Comparison of ENCODE assay signal across 2 cellular contexts in the genomic region with DNA sequence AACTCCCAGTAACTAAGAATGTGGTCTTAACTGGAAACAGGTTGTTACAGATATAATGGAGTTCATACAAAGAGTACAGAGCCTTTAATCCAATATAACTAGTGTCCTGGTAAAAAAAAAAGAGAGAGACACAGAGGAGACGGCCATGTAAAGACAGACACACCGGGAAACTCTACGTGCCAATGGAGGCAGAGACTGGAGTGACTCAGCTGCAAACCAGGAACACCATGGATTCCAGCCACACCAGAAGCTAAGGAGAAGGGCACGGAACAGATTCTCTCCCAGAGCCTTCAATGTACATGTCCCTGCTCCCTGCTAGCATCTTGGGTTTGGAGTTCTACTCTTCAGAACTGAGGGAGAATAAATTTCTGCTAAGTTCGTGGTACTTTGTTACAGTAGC.
TF ChIP-seq lines count a peak whose summit lies in the region.

No MANE protein-coding gene starts in this region.

TF ChIP-seq in HEK293, 187 proteins besides CTCF, POLR2A, EP300 and RAD21:
- TF ChIP-seq, protein P1, sequence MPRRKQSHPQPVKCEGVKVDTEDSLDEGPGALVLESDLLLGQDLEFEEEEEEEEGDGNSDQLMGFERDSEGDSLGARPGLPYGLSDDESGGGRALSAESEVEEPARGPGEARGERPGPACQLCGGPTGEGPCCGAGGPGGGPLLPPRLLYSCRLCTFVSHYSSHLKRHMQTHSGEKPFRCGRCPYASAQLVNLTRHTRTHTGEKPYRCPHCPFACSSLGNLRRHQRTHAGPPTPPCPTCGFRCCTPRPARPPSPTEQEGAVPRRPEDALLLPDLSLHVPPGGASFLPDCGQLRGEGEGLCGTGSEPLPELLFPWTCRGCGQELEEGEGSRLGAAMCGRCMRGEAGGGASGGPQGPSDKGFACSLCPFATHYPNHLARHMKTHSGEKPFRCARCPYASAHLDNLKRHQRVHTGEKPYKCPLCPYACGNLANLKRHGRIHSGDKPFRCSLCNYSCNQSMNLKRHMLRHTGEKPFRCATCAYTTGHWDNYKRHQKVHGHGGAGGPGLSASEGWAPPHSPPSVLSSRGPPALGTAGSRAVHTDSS (tag by site-specific recombination; IDR thresholded peaks at IDR 0.05): no peak
- TF ChIP-seq ZFHX2 (tag by site-specific recombination; conservative IDR thresholded peaks at IDR 0.05) (no peak), ZNF391 (tag by site-specific recombination; IDR thresholded peaks at IDR 0.05; ENCODE audit: borderline replicate concordance, low read depth) (no peak), ZNF426 (tag by site-specific recombination; IDR thresholded peaks at IDR 0.05) (no peak), ZNF223 (tag by site-specific recombination; IDR thresholded peaks at IDR 0.05) (no peak)

TF ChIP-seq in GM12878, 131 proteins besides CTCF, POLR2A, EP300 and RAD21:
- 0 out of 2 replicates have a peak, but pooled peaks have one; percentile 2 for TF ChIP-seq PML (IDR thresholded peaks at IDR 0.05; ENCODE audit: low read length)
- TF ChIP-seq, protein P2, sequence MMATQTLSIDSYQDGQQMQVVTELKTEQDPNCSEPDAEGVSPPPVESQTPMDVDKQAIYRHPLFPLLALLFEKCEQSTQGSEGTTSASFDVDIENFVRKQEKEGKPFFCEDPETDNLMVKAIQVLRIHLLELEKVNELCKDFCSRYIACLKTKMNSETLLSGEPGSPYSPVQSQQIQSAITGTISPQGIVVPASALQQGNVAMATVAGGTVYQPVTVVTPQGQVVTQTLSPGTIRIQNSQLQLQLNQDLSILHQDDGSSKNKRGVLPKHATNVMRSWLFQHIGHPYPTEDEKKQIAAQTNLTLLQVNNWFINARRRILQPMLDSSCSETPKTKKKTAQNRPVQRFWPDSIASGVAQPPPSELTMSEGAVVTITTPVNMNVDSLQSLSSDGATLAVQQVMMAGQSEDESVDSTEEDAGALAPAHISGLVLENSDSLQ (IDR thresholded peaks at IDR 0.05): no peak
- 0 out of 2 replicates have a peak, but pooled peaks have one; percentile 59 for TF ChIP-seq WRNIP1 (IDR thresholded peaks at IDR 0.05; ENCODE audit: borderline replicate concordance, low read depth, low read length)
TF ChIP-seq in GM12878: peak in this region for 2.
